1 cellular context compared by ENCODE assay signal in the genomic region with DNA sequence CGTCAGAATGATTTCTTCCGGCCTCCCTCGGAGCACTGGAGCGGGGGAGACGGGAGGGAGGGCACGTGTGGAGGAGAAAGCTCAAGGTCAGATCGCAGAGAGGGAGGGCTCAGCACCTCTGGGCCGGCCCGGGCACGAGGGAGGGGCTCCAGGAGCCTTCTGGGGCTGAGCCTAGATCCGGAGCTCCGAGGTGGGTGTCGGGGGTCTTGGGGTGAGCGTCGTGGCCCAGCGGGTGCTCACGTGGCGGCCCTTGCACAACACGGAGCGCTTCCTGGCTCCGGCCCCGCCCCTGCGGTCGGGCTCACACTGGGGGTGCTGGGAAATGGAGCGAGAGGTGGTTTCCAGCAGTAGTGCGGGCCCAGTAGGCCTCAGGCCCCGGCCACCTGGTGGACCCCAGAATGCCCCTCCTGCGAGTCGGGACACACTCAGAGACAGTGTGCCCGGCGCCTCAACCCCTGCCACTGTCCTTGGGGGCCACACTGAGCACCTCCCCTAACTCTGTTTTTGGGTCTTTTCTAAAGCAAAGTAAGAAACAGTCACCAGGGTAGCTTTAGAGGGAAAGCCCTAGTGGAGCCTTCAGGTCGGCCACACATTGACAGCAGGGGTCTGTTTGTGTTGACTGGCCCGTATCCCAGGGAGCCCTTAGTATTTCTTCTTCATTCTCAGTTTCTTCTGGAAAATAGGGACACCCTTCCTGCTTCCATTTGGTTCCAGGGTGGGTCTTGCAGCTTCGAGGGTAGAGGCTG.
TF ChIP-seq lines count a peak whose summit lies in the region.

No MANE protein-coding gene starts in this region.

TF ChIP-seq in K562, 482 proteins besides CTCF, POLR2A, EP300 and RAD21 (continued from another document and continues in another):
- TF ChIP-seq, protein P1, sequence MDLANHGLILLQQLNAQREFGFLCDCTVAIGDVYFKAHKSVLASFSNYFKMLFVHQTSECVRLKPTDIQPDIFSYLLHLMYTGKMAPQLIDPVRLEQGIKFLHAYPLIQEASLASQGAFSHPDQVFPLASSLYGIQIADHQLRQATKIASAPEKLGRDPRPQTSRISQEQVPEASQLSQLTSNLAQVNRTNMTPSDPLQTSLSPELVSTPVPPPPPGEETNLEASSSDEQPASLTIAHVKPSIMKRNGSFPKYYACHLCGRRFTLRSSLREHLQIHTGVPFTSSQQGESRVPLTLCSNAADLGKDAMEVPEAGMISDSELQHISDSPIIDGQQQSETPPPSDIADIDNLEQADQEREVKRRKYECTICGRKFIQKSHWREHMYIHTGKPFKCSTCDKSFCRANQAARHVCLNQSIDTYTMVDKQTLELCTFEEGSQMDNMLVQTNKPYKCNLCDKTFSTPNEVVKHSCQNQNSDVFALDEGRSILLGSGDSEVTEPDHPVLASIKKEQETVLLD (IDR thresholded peaks at IDR 0.05): 0 out of 2 replicates have a peak, but pooled peaks have one; percentile 24
- TF ChIP-seq, protein P2, sequence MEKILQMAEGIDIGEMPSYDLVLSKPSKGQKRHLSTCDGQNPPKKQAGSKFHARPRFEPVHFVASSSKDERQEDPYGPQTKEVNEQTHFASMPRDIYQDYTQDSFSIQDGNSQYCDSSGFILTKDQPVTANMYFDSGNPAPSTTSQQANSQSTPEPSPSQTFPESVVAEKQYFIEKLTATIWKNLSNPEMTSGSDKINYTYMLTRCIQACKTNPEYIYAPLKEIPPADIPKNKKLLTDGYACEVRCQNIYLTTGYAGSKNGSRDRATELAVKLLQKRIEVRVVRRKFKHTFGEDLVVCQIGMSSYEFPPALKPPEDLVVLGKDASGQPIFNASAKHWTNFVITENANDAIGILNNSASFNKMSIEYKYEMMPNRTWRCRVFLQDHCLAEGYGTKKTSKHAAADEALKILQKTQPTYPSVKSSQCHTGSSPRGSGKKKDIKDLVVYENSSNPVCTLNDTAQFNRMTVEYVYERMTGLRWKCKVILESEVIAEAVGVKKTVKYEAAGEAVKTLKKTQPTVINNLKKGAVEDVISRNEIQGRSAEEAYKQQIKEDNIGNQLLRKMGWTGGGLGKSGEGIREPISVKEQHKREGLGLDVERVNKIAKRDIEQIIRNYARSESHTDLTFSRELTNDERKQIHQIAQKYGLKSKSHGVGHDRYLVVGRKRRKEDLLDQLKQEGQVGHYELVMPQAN (IDR thresholded peaks at IDR 0.05; ENCODE audit: borderline replicate concordance): peak; percentile 93
- TF ChIP-seq, protein P3, sequence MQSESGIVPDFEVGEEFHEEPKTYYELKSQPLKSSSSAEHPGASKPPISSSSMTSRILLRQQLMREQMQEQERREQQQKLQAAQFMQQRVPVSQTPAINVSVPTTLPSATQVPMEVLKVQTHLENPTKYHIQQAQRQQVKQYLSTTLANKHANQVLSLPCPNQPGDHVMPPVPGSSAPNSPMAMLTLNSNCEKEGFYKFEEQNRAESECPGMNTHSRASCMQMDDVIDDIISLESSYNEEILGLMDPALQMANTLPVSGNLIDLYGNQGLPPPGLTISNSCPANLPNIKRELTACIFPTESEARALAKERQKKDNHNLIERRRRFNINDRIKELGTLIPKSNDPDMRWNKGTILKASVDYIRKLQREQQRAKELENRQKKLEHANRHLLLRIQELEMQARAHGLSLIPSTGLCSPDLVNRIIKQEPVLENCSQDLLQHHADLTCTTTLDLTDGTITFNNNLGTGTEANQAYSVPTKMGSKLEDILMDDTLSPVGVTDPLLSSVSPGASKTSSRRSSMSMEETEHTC (IDR thresholded peaks at IDR 0.05): peak; percentile 71
- TF ChIP-seq, protein P4, sequence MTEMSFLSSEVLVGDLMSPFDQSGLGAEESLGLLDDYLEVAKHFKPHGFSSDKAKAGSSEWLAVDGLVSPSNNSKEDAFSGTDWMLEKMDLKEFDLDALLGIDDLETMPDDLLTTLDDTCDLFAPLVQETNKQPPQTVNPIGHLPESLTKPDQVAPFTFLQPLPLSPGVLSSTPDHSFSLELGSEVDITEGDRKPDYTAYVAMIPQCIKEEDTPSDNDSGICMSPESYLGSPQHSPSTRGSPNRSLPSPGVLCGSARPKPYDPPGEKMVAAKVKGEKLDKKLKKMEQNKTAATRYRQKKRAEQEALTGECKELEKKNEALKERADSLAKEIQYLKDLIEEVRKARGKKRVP (CRISPR knock-in tag; IDR thresholded peaks at IDR 0.05): peak; percentile 61; the same call in 1 of the 2 replicates
- TF ChIP-seq, protein P5, sequence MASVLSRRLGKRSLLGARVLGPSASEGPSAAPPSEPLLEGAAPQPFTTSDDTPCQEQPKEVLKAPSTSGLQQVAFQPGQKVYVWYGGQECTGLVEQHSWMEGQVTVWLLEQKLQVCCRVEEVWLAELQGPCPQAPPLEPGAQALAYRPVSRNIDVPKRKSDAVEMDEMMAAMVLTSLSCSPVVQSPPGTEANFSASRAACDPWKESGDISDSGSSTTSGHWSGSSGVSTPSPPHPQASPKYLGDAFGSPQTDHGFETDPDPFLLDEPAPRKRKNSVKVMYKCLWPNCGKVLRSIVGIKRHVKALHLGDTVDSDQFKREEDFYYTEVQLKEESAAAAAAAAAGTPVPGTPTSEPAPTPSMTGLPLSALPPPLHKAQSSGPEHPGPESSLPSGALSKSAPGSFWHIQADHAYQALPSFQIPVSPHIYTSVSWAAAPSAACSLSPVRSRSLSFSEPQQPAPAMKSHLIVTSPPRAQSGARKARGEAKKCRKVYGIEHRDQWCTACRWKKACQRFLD (CRISPR knock-in tag; IDR thresholded peaks at IDR 0.05): peak; percentile 83
- TF ChIP-seq ZFX (CRISPR knock-in tag; IDR thresholded peaks at IDR 0.05) (peak; percentile 91), SMAD4 (CRISPR knock-in tag; conservative IDR thresholded peaks at IDR 0.05) (peak; percentile 55; the same call in 1 of the 2 replicates), CBX5 (IDR thresholded peaks at IDR 0.05; ENCODE audit: borderline replicate concordance, low read depth) (no peak), ZBTB7A (IDR thresholded peaks at IDR 0.05; ENCODE audit: borderline replicate concordance, control insufficient read depth, low read depth, low read length) (peak; percentile 94), MYC (IDR thresholded peaks at IDR 0.05; ENCODE audit: low read depth, low read length) (peak; percentile 97), MYC (CRISPR knock-in tag; IDR thresholded peaks at IDR 0.05; ENCODE audit: borderline replicate concordance, low read depth) (peak; percentile 96), EGR1 (conservative IDR thresholded peaks at IDR 0.05) (peak; percentile 22; the same call in 1 of the 2 replicates), ZBTB1 (CRISPR knock-in tag; IDR thresholded peaks at IDR 0.05; ENCODE audit: borderline replicate concordance, low read depth) (no peak), NR2C2 (CRISPR knock-in tag; IDR thresholded peaks at IDR 0.05) (no peak), NR2C2 (tag; IDR thresholded peaks at IDR 0.05) (peak; percentile 45; the same call in 1 of the 2 replicates), ELF4 (CRISPR knock-in tag; IDR thresholded peaks at IDR 0.05) (peak; percentile 91), SMARCA5 (IDR thresholded peaks at IDR 0.05) (0 out of 2 replicates have a peak, but pooled peaks have one; percentile 22), RBM39 (optimal IDR thresholded peaks at IDR 0.05; ENCODE audit: low read depth, low read length) (peak; percentile 60), BHLHE40 (IDR thresholded peaks at IDR 0.05; ENCODE audit: low read length) (peak; percentile 87)
- TF ChIP-seq, protein P6, sequence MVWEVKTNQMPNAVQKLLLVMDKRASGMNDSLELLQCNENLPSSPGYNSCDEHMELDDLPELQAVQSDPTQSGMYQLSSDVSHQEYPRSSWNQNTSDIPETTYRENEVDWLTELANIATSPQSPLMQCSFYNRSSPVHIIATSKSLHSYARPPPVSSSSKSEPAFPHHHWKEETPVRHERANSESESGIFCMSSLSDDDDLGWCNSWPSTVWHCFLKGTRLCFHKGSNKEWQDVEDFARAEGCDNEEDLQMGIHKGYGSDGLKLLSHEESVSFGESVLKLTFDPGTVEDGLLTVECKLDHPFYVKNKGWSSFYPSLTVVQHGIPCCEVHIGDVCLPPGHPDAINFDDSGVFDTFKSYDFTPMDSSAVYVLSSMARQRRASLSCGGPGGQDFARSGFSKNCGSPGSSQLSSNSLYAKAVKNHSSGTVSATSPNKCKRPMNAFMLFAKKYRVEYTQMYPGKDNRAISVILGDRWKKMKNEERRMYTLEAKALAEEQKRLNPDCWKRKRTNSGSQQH (CRISPR knock-in tag; IDR thresholded peaks at IDR 0.05): peak; percentile 32; the same call in 1 of the 2 replicates
- TF ChIP-seq, protein P7, sequence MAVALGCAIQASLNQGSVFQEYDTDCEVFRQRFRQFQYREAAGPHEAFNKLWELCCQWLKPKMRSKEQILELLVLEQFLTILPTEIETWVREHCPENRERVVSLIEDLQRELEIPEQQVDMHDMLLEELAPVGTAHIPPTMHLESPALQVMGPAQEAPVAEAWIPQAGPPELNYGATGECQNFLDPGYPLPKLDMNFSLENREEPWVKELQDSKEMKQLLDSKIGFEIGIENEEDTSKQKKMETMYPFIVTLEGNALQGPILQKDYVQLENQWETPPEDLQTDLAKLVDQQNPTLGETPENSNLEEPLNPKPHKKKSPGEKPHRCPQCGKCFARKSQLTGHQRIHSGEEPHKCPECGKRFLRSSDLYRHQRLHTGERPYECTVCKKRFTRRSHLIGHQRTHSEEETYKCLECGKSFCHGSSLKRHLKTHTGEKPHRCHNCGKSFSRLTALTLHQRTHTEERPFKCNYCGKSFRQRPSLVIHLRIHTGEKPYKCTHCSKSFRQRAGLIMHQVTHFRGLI (CRISPR knock-in tag; IDR thresholded peaks at IDR 0.05): 0 out of 2 replicates have a peak, but pooled peaks have one; percentile 60
- TF ChIP-seq, protein P8, sequence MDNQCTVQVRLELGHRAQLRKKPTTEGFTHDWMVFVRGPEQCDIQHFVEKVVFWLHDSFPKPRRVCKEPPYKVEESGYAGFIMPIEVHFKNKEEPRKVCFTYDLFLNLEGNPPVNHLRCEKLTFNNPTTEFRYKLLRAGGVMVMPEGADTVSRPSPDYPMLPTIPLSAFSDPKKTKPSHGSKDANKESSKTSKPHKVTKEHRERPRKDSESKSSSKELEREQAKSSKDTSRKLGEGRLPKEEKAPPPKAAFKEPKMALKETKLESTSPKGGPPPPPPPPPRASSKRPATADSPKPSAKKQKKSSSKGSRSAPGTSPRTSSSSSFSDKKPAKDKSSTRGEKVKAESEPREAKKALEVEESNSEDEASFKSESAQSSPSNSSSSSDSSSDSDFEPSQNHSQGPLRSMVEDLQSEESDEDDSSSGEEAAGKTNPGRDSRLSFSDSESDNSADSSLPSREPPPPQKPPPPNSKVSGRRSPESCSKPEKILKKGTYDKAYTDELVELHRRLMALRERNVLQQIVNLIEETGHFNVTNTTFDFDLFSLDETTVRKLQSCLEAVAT (IDR thresholded peaks at IDR 0.05): peak in 1 of 2 experiments; percentile 44; a peak in 1 of 4 replicates
- TF ChIP-seq, protein P9, sequence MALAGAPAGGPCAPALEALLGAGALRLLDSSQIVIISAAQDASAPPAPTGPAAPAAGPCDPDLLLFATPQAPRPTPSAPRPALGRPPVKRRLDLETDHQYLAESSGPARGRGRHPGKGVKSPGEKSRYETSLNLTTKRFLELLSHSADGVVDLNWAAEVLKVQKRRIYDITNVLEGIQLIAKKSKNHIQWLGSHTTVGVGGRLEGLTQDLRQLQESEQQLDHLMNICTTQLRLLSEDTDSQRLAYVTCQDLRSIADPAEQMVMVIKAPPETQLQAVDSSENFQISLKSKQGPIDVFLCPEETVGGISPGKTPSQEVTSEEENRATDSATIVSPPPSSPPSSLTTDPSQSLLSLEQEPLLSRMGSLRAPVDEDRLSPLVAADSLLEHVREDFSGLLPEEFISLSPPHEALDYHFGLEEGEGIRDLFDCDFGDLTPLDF (CRISPR knock-in tag; IDR thresholded peaks at IDR 0.05): peak; percentile 64
- TF ChIP-seq, protein P10, sequence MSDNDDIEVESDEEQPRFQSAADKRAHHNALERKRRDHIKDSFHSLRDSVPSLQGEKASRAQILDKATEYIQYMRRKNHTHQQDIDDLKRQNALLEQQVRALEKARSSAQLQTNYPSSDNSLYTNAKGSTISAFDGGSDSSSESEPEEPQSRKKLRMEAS (CRISPR knock-in tag; IDR thresholded peaks at IDR 0.05): peak; percentile 94
- TF ChIP-seq, protein P11, sequence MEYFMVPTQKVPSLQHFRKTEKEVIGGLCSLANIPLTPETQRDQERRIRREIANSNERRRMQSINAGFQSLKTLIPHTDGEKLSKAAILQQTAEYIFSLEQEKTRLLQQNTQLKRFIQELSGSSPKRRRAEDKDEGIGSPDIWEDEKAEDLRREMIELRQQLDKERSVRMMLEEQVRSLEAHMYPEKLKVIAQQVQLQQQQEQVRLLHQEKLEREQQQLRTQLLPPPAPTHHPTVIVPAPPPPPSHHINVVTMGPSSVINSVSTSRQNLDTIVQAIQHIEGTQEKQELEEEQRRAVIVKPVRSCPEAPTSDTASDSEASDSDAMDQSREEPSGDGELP (CRISPR knock-in tag; IDR thresholded peaks at IDR 0.05; ENCODE audit: borderline replicate concordance): peak; percentile 54
- TF ChIP-seq, protein P12, sequence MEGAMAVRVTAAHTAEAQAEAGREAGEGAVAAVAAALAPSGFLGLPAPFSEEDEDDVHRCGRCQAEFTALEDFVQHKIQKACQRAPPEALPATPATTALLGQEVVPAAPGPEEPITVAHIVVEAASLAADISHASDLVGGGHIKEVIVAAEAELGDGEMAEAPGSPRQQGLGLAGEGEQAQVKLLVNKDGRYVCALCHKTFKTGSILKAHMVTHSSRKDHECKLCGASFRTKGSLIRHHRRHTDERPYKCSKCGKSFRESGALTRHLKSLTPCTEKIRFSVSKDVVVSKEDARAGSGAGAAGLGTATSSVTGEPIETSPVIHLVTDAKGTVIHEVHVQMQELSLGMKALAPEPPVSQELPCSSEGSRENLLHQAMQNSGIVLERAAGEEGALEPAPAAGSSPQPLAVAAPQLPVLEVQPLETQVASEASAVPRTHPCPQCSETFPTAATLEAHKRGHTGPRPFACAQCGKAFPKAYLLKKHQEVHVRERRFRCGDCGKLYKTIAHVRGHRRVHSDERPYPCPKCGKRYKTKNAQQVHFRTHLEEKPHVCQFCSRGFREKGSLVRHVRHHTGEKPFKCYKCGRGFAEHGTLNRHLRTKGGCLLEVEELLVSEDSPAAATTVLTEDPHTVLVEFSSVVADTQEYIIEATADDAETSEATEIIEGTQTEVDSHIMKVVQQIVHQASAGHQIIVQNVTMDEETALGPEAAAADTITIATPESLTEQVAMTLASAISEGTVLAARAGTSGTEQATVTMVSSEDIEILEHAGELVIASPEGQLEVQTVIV (CRISPR knock-in tag; IDR thresholded peaks at IDR 0.05; ENCODE audit: borderline replicate concordance): no peak
